Comparison of ENCODE assay signal across 22 cellular contexts in genomic region chr1:233442392-233442791, GRCh38.
"Had no signal": no experiment of that assay in that cellular context is flagged by ENCODE, and none has a peak within 500 bp of the region (broad histone marks: within the 10 kb centered on the region; RNA-seq: fewer than 3 reads in every experiment).

No MANE protein-coding gene starts in this region.

- H3K4me1 ChIP-seq: testis, uterus had no signal

- H3K9me3 ChIP-seq: body of pancreas, testis, uterus had no signal

- H3K36me3 ChIP-seq: uterus had no signal

- DNase-seq: activated CD4-positive, alpha-beta memory T cell treated with anti-CD3 and anti-CD28 coated beads, Interleukin-2, amount 10 ng/mL, durations not matched to agents 7 days and 5 days; activated CD4-positive, alpha-beta T cell treated with anti-CD3 and anti-CD28 coated beads, Interleukin-2, amount 10 ng/mL, durations not matched to agents 24 days and 14 days; activated effector memory CD4-positive, alpha-beta T cell treated with Interleukin-2 at 50 U/mL for 16 hours; activated naive CD4-positive, alpha-beta T cell treated with anti-CD3 and anti-CD28 coated beads for 36 hours; activated naive CD8-positive, alpha-beta T cell treated with anti-CD3 and anti-CD28 coated beads, Interleukin-2, amount 10 ng/mL, durations not matched to agents 7 days and 5 days; activated T-cell treated with anti-CD3 and anti-CD28 coated beads, Interleukin-2, amount 50 U/mL, for 72 hours; amniotic stem cell; dermis blood vessel endothelial cell; effector CD8-positive, alpha-beta T cell; foreskin melanocyte; glutamatergic neuron; left ventricle myocardium superior; stimulated activated CD4-positive, alpha-beta T cell treated with anti-CD3 and anti-CD28 coated beads, Interleukin-2, amount 100 ng/mL, for 48 hours; stimulated activated CD8-positive, alpha-beta memory T cell treated with anti-CD3 and anti-CD28 coated beads, Interleukin-4, amount 100 ng/mL, for 48 hours; stimulated activated naive CD4-positive, alpha-beta T cell; testis; trophoblast cell had no signal

- ATAC-seq: activated CD4-positive, CD25-positive, alpha-beta regulatory T cell treated with anti-CD3 and anti-CD28 coated beads, Interleukin-2, amount 50 U/mL, for 24 hours; activated T-cell treated with anti-CD3 and anti-CD28 coated beads, Interleukin-2, amount 50 U/mL, for 72 hours; body of pancreas; left ventricle myocardium superior; sciatic nerve had no signal

- H3K27ac ChIP-seq: body of pancreas, testis had no signal

- H3K4me2 ChIP-seq: hepatocyte had no signal

- H3K27me3 ChIP-seq: hepatocyte, testis, uterus had no signal

- H2AFZ ChIP-seq: hepatocyte had no signal

- H3K4me3 ChIP-seq: body of pancreas, hepatocyte, testis, uterus had no signal
